ENCODE assay signal across 8 cellular contexts in the genomic region with DNA sequence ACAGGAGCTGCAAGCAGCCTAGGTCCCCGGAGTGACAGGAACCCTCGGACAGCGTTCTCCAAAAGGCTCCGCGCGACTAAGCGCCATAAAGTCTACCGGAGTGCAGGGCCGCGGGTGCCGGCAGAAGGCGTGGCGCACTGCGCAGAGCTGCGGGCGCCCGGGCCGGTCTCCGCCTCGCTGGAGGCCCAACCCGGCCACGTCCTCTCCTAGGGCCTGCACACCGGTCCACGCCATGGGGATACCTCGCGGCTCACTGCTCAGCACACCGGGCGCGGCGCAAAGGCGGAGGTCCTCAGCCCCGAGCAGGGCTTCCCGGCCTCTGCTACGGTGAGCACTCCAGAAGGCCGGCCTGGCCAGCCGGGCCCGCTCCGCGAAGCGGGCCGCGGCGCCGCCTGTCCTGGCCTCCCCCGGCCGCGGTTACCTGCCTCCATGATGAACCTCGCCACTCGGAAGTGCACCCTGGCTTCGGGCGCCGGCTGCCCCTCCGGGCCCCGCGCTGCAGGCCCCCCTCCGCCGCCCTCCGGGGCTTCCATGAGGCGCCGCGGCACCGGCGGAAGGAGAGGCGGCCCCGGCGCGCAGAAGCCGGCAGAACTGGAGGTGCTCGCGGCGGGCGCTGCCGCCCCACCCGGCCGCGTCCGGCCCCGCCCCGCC. TPM values are rescaled to one million over a fixed set of nuclear protein-coding genes. Genes with fewer than 3 reads are reported as not detected.
DNase-seq lines count a peak whose midpoint lies in the region; ATAC-seq and TF ChIP-seq lines count a peak whose summit lies in the region.

TSS of gene CCNQ (minus strand) at position 599 of the 651 bp plus-strand sequence. CDS start at position 533, 66 bp downstream.

- ATAC-seq in GM18909 (IDR thresholded peaks at IDR 0.05; ENCODE audit: poor library complexity, unreplicated experiment) = peak; percentile 53
- ATAC-seq in HG03095 (IDR thresholded peaks at IDR 0.05; ENCODE audit: unreplicated experiment) = peak; percentile 49
- peak; percentile 77 for ATAC-seq in Panc1

- peaks cover 12% of the 10 kb centered on the region for H3K27me3 Mint-ChIP-seq in brain

- H3K27ac Mint-ChIP-seq in brain = peak within 1 kb of the TSS; percentile 66 to 82 (median 80)

- intact Hi-C loops in Panc1 (cut with micrococcal nuclease; ENCODE audit: unreplicated experiment) = no loop called here

- peaks cover 17% of the 10 kb centered on the region for H3K4me1 ChIP-seq in Panc1 (ENCODE audit: control insufficient read depth, insufficient read depth, low read length)

- POLR2A ChIA-PET in AG04450 (lab: Yijun Ruan, JAX) (interaction anchor here (0.8 to 1.0 kb wide), 2 partner anchors 55 to 125 kb away, joined by 4 to 6 read pairs; partner anchors contain the start of gene BCAP31), Panc1 (lab: Charles Lee) (interaction anchor here (0.5 kb wide), 1 partner anchor 128 kb away, joined by 6 read pairs; no protein-coding TSS in a partner anchor)

- peaks cover 35% of the 10 kb centered on the region for H3K4me1 Mint-ChIP-seq in brain

- in situ Hi-C loops in Panc1 (cut with HindIII; ENCODE audit: low pct_unique_long_range_greater_than_20kb, low sequenced_read_pairs) = no loop called here

- no peak for DNase-seq in AG04450 (ENCODE audit: low read depth, low spot score)
- no peak for DNase-seq in Panc1 (ENCODE audit: low read depth, low spot score)
- peak; percentile 57 for DNase-seq in islet precursor cell
- peak; percentile 13 for DNase-seq in stimulated activated CD4-positive, alpha-beta T cell treated with anti-CD3 and anti-CD28 coated beads, Interleukin-12 subunit alpha, Interleukin-12 subunit beta, amount 100 ng/mL, for 4 hours
- DNase-seq in OCI-M2 (lab: John Stamatoyannopoulos, UW; ENCODE audit: unreplicated experiment) = no peak

- no peaks in the 10 kb centered on the region for H3K9me3 ChIP-seq in AG04450 (ENCODE audit: control insufficient read depth, insufficient read depth, low read length)
- no peaks in the 10 kb centered on the region for H3K9me3 ChIP-seq in Panc1 (ENCODE audit: control insufficient read depth, insufficient read depth, low read depth, low read length)

- no peaks in the 10 kb centered on the region for H3K36me3 ChIP-seq in Panc1 (ENCODE audit: control insufficient read depth, insufficient read depth, low read length)

- peaks cover 13% of the 10 kb centered on the region for H3K36me3 Mint-ChIP-seq in brain

- H3K27ac ChIP-seq in AG04450 (ENCODE audit: low read depth, low read length) (no peak within 1 kb of the TSS), Panc1 (ENCODE audit: low read length) (peak within 1 kb of the TSS; percentile 78)

- peak within 1 kb of the TSS; percentile 69 for H3K4me3 ChIP-seq in AG04450 (ENCODE audit: low read depth, low read length)
- H3K4me3 ChIP-seq in Panc1 (ENCODE audit: low read depth in 2 of 2, low read length in 2 of 2) = peak within 1 kb of the TSS; percentile 83 to 89

- H3K4me3 Mint-ChIP-seq in brain = peak within 1 kb of the TSS; percentile 87 to 91 (median 87)

- no TSS peak for BruUV-seq in Panc1 (replicated peaks; lab: Mats Ljungman, UMichigan)

- H3K9me3 Mint-ChIP-seq in brain = peaks cover 0 to 42% (median 8%) of the 10 kb centered on the region in 5 experiments

- CTCF ChIA-PET in AG04450 (lab: Charles Lee) (interaction anchor here (0.7 to 4.4 kb wide), 4 partner anchors 11 to 73 kb away, joined by 3 to 20 read pairs (median 9); no protein-coding TSS in a partner anchor), Panc1 (lab: Charles Lee) (no interaction called here)

- H3K27me3 ChIP-seq in AG04450 (ENCODE audit: control insufficient read depth, insufficient read depth, low read length) (no peaks in the 10 kb centered on the region), Panc1 (ENCODE audit: control insufficient read depth, insufficient read depth, low read length) (no peaks in the 10 kb centered on the region)

- no peak for TF ChIP-seq CTCF in AG04450 (IDR thresholded peaks at IDR 0.05; ENCODE audit: low read depth, low read length)
- no peak for TF ChIP-seq CTCF in Panc1 (IDR thresholded peaks at IDR 0.05)
- peak in 1 of 2 experiments; percentile 2 for TF ChIP-seq CTCF in brain (conservative IDR thresholded peaks at IDR 0.05)

RNA-seq across cellular contexts. Expression of gene CCNQ, which starts in this region (rescaled TPM):
- polyA plus RNA-seq in AG04450 (2011; rRNA removed) = 23.6 and 28.1 TPM in 2 replicates
- polyA minus RNA-seq in AG04450 (2011; rRNA and poly(A)+ RNA removed) = 15.9 and 17.7 TPM in 2 replicates
- total RNA-seq in Panc1 (2021; ENCODE audit: unreplicated experiment) = 42.1 TPM
- 49.4 TPM for polyA plus RNA-seq in Panc1 (2012; ENCODE audit: insufficient read length)
- 32.1 TPM for polyA plus RNA-seq in brain (ENCODE audit: insufficient read depth, low read depth, low replicate concordance)

Comparison
In these comparisons a context has a peak if more than half of its experiments do, and no peak if none do; other contexts are left out.
1. DNase-seq: peak in islet precursor cell (single experiment) and stimulated activated CD4-positive, alpha-beta T cell treated with anti-CD3 and anti-CD28 coated beads, Interleukin-12 subunit alpha, Interleukin-12 subunit beta, amount 100 ng/mL, for 4 hours (single experiment); none in AG04450 (single experiment), Panc1 (single experiment) and OCI-M2 (single experiment).
2. Peak in every context shown above with its lines, with median percentiles within 50 percentile points of each other: ATAC-seq.